8 cellular contexts compared by ENCODE assay signal in the genomic region with DNA sequence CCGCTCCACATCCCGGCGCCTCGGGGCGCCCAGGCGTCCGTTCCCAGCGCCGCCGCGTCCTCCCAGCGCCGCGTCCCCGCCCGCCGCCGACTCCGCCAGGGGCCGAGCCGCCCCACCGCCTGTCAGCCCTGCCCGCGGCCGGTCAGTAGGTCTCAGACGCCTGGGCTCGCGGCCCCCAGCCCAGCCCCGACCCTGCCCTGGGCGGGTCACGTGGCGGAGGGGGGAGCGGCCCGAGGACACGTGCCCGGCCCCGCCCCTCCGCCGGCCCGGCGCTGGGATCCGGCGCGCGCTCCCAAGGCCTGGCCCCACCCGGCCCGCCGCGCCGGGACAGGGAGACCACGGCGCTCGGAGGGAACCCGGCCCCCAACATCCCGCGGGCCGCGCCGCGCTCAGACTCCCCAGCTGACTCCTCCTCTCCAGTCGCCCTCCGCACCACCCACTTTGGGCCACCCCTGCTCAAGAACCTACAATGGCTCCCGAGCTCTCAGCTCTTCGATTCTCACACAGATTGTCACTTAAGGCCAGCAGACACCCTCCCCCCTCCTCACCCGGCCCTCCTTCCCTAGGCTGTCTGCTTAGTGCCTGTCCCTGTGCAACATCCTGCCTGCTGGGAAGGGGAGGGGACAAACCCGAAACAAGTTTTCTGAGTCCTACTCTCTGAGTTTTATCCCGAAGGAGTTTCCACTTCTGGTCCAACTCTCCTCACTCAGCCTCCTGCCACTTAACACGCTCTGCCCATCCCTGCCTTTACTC. TPM values are rescaled to one million over a fixed set of nuclear protein-coding genes. Genes with fewer than 3 reads are reported as not detected.
DNase-seq lines count a peak whose midpoint lies in the region; ATAC-seq and TF ChIP-seq lines count a peak whose summit lies in the region.

A gene with protein sequence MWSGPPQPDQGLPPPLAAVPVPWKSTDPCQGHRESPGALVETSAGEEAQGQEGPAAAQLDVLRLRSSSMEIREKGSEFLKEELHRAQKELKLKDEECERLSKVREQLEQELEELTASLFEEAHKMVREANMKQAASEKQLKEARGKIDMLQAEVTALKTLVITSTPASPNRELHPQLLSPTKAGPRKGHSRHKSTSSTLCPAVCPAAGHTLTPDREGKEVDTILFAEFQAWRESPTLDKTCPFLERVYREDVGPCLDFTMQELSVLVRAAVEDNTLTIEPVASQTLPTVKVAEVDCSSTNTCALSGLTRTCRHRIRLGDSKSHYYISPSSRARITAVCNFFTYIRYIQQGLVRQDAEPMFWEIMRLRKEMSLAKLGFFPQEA (minus strand): TSS at position 210 of the 753 bp plus-strand sequence. CDS start 199 bp downstream, at position 11.

- ATAC-seq in GM23338 (peak; percentile 82), natural killer cell (peak in 1 of 3 donors; percentile 53), GM18517 (IDR thresholded peaks at IDR 0.05; ENCODE audit: unreplicated experiment) (no peak)
- peak; percentile 23 for ATAC-seq in activated CD8-positive, alpha-beta T cell treated with anti-CD3 and anti-CD28 coated beads, Interleukin-2, amount 10 ng/mL, durations not matched to agents 7 days and 5 days

- CTCF ChIA-PET in AG04450 (lab: Charles Lee), result no interaction called here
- CTCF ChIA-PET in activated CD8-positive, alpha-beta T cell treated with anti-CD3 and anti-CD28 coated beads, Interleukin-2, amount 10 ng/mL, durations not matched to agents 7 days and 5 days (lab: Charles Lee), result no interaction called here

- peaks cover 5% of the 10 kb centered on the region for H3K4me1 ChIP-seq in GM23338 (ENCODE audit: insufficient read depth)

- H3K4me2 ChIP-seq in GM23338, result peak within 1 kb of the TSS; percentile 86

- H3K9me3 Mint-ChIP-seq in GM23338 (no peaks in the 10 kb centered on the region; the same call in 2 of the 3 replicates), natural killer cell (no peaks in the 10 kb centered on the region)
- H3K9me3 Mint-ChIP-seq in activated CD8-positive, alpha-beta T cell treated with anti-CD3 and anti-CD28 coated beads, Interleukin-2, amount 10 ng/mL, durations not matched to agents 7 days and 5 days (ENCODE audit: insufficient read depth), result no peaks in the 10 kb centered on the region

- H2AFZ ChIP-seq in GM23338, result peak within 1 kb of the TSS; percentile 86

- H3K4me3 ChIP-seq in AG04450 (ENCODE audit: low read depth, low read length) (peak within 1 kb of the TSS; percentile 61), GM23338 (peak within 1 kb of the TSS; percentile 61), fibroblast of villous mesenchyme (ENCODE audit: low read depth, low read length) (peak within 1 kb of the TSS; percentile 61)

- no peaks in the 10 kb centered on the region for H3K9me2 ChIP-seq in GM23338 (ENCODE audit: insufficient read depth)

- no peaks in the 10 kb centered on the region for H3K79me2 ChIP-seq in GM23338 (replicated peaks; ENCODE audit: insufficient read depth)

- H3K9me3 ChIP-seq in AG04450 (ENCODE audit: control insufficient read depth, insufficient read depth, low read length), result no peaks in the 10 kb centered on the region

- H3K4me3 Mint-ChIP-seq in GM23338 (peak within 1 kb of the TSS; percentile 77), natural killer cell (peak within 1 kb of the TSS; percentile 66)
- H3K4me3 Mint-ChIP-seq in activated CD8-positive, alpha-beta T cell treated with anti-CD3 and anti-CD28 coated beads, Interleukin-2, amount 10 ng/mL, durations not matched to agents 7 days and 5 days, result peak within 1 kb of the TSS; percentile 34

- H3K27ac ChIP-seq in AG04450 (ENCODE audit: low read depth, low read length) (no peak within 1 kb of the TSS), GM23338 (ENCODE audit: low read depth) (no peak within 1 kb of the TSS)

- H3K4me1 Mint-ChIP-seq in GM23338, result peaks cover 11% of the 10 kb centered on the region; the same call in 2 of the 3 replicates
- H3K4me1 Mint-ChIP-seq in activated CD8-positive, alpha-beta T cell treated with anti-CD3 and anti-CD28 coated beads, Interleukin-2, amount 10 ng/mL, durations not matched to agents 7 days and 5 days (ENCODE audit: low read depth), result peaks cover 8% of the 10 kb centered on the region
- peaks cover 5 to 12% of the 10 kb centered on the region in 2 donors for H3K4me1 Mint-ChIP-seq in natural killer cell

- POLR2A ChIA-PET in AG04450 (lab: Yijun Ruan, JAX), result interaction anchor here (1.0 kb wide), 1 partner anchor 37 kb away, joined by 5 read pairs; no protein-coding TSS in a partner anchor
- POLR2A ChIA-PET in activated CD8-positive, alpha-beta T cell treated with anti-CD3 and anti-CD28 coated beads, Interleukin-2, amount 10 ng/mL, durations not matched to agents 7 days and 5 days (lab: Charles Lee), result no interaction called here

- TF ChIP-seq CTCF in AG04450 (IDR thresholded peaks at IDR 0.05; ENCODE audit: low read depth, low read length) (no peak), GM23338 (conservative IDR thresholded peaks at IDR 0.05; ENCODE audit: low read depth in 2 of 2) (no peak), fibroblast of villous mesenchyme (IDR thresholded peaks at IDR 0.05; ENCODE audit: insufficient read depth, low read depth, low read length) (no peak), natural killer cell (IDR thresholded peaks at IDR 0.05) (no peak)

- H4K20me1 ChIP-seq in GM23338 (replicated peaks; ENCODE audit: insufficient read depth), result no peaks in the 10 kb centered on the region

- DNase-seq in AG04450 (ENCODE audit: low read depth, low spot score), result no peak
- peak; percentile 81 for DNase-seq in GM23338 (ENCODE audit: low spot score)
- no peak for DNase-seq in activated CD8-positive, alpha-beta T cell treated with anti-CD3 and anti-CD28 coated beads, Interleukin-2, amount 10 ng/mL, durations not matched to agents 7 days and 5 days
- DNase-seq in fibroblast of villous mesenchyme (ENCODE audit: low read depth), result peak; percentile 50
- no peak for DNase-seq in natural killer cell
- no peak for DNase-seq in activated gamma-delta T cell (lab: John Stamatoyannopoulos, UW)
- DNase-seq in NK-92 treated with Interleukin-12 subunit alpha and Interleukin-12 subunit beta, amount 100 ng/mL, for 24 hours (lab: John Stamatoyannopoulos, UW), result no peak

- peaks cover 29% of the 10 kb centered on the region for H3K27me3 ChIP-seq in AG04450 (ENCODE audit: control insufficient read depth, insufficient read depth, low read length)
- peaks cover 23% of the 10 kb centered on the region for H3K27me3 ChIP-seq in GM23338 (ENCODE audit: insufficient read depth)

- H3K36me3 Mint-ChIP-seq in GM23338 (ENCODE audit: low read depth) (no peaks in the 10 kb centered on the region; the same call in 2 of the 3 replicates), natural killer cell (no peaks in the 10 kb centered on the region)
- H3K36me3 Mint-ChIP-seq in activated CD8-positive, alpha-beta T cell treated with anti-CD3 and anti-CD28 coated beads, Interleukin-2, amount 10 ng/mL, durations not matched to agents 7 days and 5 days (ENCODE audit: low read depth), result no peaks in the 10 kb centered on the region

- H3K27ac Mint-ChIP-seq in GM23338, result no peak within 1 kb of the TSS
- H3K27ac Mint-ChIP-seq in activated CD8-positive, alpha-beta T cell treated with anti-CD3 and anti-CD28 coated beads, Interleukin-2, amount 10 ng/mL, durations not matched to agents 7 days and 5 days, result no peak within 1 kb of the TSS
- peak within 1 kb of the TSS in 1 of 2 donors; percentile 16 for H3K27ac Mint-ChIP-seq in natural killer cell

- no peaks in the 10 kb centered on the region for H3F3A ChIP-seq in GM23338 (replicated peaks; ENCODE audit: low read depth)

- intact Hi-C loops in natural killer cell (cut with micrococcal nuclease), result no loop called here

- no peaks in the 10 kb centered on the region for H3K36me3 ChIP-seq in GM23338 (ENCODE audit: insufficient read depth)

- H3K27me3 Mint-ChIP-seq in GM23338 (ENCODE audit: insufficient read depth, low read depth, poor library complexity) (peaks cover 35% of the 10 kb centered on the region), natural killer cell (ENCODE audit: low read depth in 2 of 2) (peaks cover 38 to 56% of the 10 kb centered on the region in 2 donors)
- peaks cover 44% of the 10 kb centered on the region for H3K27me3 Mint-ChIP-seq in activated CD8-positive, alpha-beta T cell treated with anti-CD3 and anti-CD28 coated beads, Interleukin-2, amount 10 ng/mL, durations not matched to agents 7 days and 5 days (ENCODE audit: low read depth)

TF ChIP-seq in GM23338, 12 proteins besides CTCF, POLR2A, EP300 and RAD21:
- TF ChIP-seq JUNB (IDR thresholded peaks at IDR 0.05; ENCODE audit: unreplicated experiment) (no peak), STAT1 (IDR thresholded peaks at IDR 0.05; ENCODE audit: unreplicated experiment) (no peak), CREB1 (CRISPR knock-in tag; IDR thresholded peaks at IDR 0.05; ENCODE audit: low read depth) (no peak)

RNA-seq across cellular contexts. Expression of the gene that starts here (rescaled TPM):
- polyA plus RNA-seq in AG04450 (2011; rRNA removed) (2.7 and 3.6 TPM in 2 replicates), GM23338 (2016; fragmentation: Nextera tagmentation; extraction: Ambion mirVana) (3.4 and 3.9 TPM in 2 replicates)
- 2.6 and 2.9 TPM in 2 replicates for polyA minus RNA-seq in AG04450 (2011; rRNA and poly(A)+ RNA removed)
- total RNA-seq in GM23338 (2014; rRNA removed; shearing (Covaris generic)), result 2.7 and 4.0 TPM in 2 replicates
- not detected for total RNA-seq in activated CD8-positive, alpha-beta T cell treated with anti-CD3 and anti-CD28 coated beads, Interleukin-2, amount 10 ng/mL, durations not matched to agents 7 days and 5 days
- total RNA-seq in fibroblast of villous mesenchyme (6.9 and 10.6 TPM in 2 replicates), natural killer cell (not detected)

Comparison
In these comparisons a context has a peak if more than half of its experiments do, and no peak if none do; other contexts are left out.
1. Peak in ATAC-seq in activated CD8-positive, alpha-beta T cell treated with anti-CD3 and anti-CD28 coated beads, Interleukin-2, amount 10 ng/mL, durations not matched to agents 7 days and 5 days; RNA of the gene not detected or under 1 TPM.
2. DNase-seq: peak in GM23338 (single experiment) and fibroblast of villous mesenchyme (single experiment); none in AG04450 (single experiment), activated CD8-positive, alpha-beta T cell treated with anti-CD3 and anti-CD28 coated beads, Interleukin-2, amount 10 ng/mL, durations not matched to agents 7 days and 5 days (single experiment), natural killer cell (single experiment), activated gamma-delta T cell (single experiment) and NK-92 treated with Interleukin-12 subunit alpha and Interleukin-12 subunit beta, amount 100 ng/mL, for 24 hours (single experiment).
3. Peak in every context shown above with its lines, with median percentiles within 50 percentile points of each other: H3K4me3 ChIP-seq and H3K4me3 Mint-ChIP-seq.